Comparison of ENCODE assay signal across 8 cellular contexts in the genomic region with DNA sequence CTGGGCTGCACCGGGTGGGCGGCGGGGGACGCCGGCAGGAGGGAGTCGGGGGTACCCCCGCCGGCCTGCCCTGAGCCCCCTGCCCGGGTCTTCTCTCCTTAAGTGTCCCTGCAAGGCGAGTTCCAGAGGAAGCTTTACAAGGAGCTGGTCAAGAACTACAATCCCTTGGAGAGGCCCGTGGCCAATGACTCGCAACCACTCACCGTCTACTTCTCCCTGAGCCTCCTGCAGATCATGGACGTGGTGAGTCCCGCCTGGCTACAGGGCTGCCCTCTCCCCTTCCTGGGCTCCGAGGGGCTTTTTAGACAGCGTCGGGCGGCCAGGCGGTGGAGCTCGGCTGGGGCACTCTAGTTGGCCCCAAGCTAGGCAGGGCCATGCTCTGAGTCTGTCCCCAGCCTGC. TPM values are rescaled to one million over a fixed set of nuclear protein-coding genes. Genes with fewer than 3 reads are reported as not detected.
DNase-seq lines count a peak whose midpoint lies in the region; TF ChIP-seq lines count a peak whose summit lies in the region.

No MANE protein-coding gene starts in this region.

- DNase-seq in NCI-H69 (lab: John Stamatoyannopoulos, UW) (peak; percentile 15), foreskin fibroblast (peak in 1 of 2 donors; percentile 1), ovary (peak in 1 of 5 donors; percentile 17), kidney glomerular epithelial cell (lab: John Stamatoyannopoulos, UW) (no peak), NCI-H187 (lab: John Stamatoyannopoulos, UW) (no peak), mucosa of gallbladder (ENCODE audit: low spot score) (no peak)
- no peak for DNase-seq in stimulated activated naive CD4-positive, alpha-beta T cell treated with Interleukin-2 at 50 U/mL for 16 hours (lab: John Stamatoyannopoulos, UW)

- no peak overlapping the region for H3K27ac ChIP-seq in ovary

- intact Hi-C loops in ovary (cut with DNase I): no loop called here

- H3K4me1 ChIP-seq in ES-I3 (ENCODE audit: insufficient read depth, low read length): 0 out of 2 replicates have a peak, but pooled peaks cover 8% of the 10 kb centered on the region
- H3K4me1 ChIP-seq in ovary (ENCODE audit: insufficient read depth): peaks cover 9% of the 10 kb centered on the region

- no peak for TF ChIP-seq POLR2A in ovary (IDR thresholded peaks at IDR 0.05)

- no peaks in the 10 kb centered on the region for H3K27me3 ChIP-seq in ovary

- peak overlapping the region; percentile 37 to 41 for H3K4me3 ChIP-seq in foreskin fibroblast (ENCODE audit: low read depth in 1 of 2, low read length in 2 of 2)
- peak overlapping the region; percentile 60 for H3K4me3 ChIP-seq in ovary

- no peak for TF ChIP-seq EP300 in ovary (IDR thresholded peaks at IDR 0.05)

- WGBS in ovary, 3 donors: 4 to 10% (median 6%) methylated on average over 18 to 21 of the region's 21 CpGs

- no peak for TF ChIP-seq CTCF in foreskin fibroblast (IDR thresholded peaks at IDR 0.05; ENCODE audit: low read depth, low read length)
- no peak for TF ChIP-seq CTCF in ovary (IDR thresholded peaks at IDR 0.05)

- peak overlapping the region; percentile 86 for H3K9ac ChIP-seq in ES-I3 (ENCODE audit: low read depth, low read length)

- no peaks in the 10 kb centered on the region for H3K9me3 ChIP-seq in ES-I3 (ENCODE audit: control insufficient read depth, insufficient read depth, low read length)
- H3K9me3 ChIP-seq in ovary: no peaks in the 10 kb centered on the region

- H3K36me3 ChIP-seq in ES-I3 (ENCODE audit: insufficient read depth, low read length): no peaks in the 10 kb centered on the region
- no peaks in the 10 kb centered on the region for H3K36me3 ChIP-seq in ovary

RNA-seq across cellular contexts. Expression of gene CHRNA7, which starts 0.5 kb away (rescaled TPM):
- total RNA-seq in ovary (1 to 10 TPM; 1.8 to 5.2 (median 3.4) TPM), mucosa of gallbladder (4.2 TPM)
- polyA plus RNA-seq in ovary: 1 to 10 TPM; 1.6 to 1.9 TPM
